ENCODE assay signal across 8 cellular contexts in the genomic region with DNA sequence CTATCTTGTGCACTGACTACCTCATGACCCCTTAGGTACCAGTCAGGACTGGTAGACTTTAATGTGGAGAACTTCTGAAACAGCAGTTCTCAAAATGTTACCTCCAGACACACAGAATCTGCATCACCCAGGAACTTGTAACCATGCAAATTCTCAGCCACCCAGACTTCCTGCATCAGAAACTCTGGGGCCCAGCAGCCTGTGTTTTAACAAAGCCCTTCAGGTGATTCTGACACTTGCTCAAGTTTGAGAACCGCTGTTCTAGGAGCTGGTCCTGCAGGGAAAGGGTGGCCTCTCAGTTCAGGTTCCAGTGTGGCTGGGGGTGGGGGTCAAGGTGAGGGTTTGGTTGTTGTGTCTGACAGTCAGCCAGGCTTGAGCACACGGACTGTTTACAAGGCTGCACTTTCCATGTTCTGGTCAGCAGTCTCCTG. TPM values are rescaled to one million over a fixed set of nuclear protein-coding genes. Genes with fewer than 3 reads are reported as not detected.
A peak's percentile ranks its signal among the peaks of the same experiment; 100 is the strongest.
DNase-seq lines count a peak whose midpoint lies in the region; ATAC-seq and TF ChIP-seq lines count a peak whose summit lies in the region.

No MANE protein-coding gene starts in this region.

- peak overlapping the region; percentile 63 for H3K4me3 ChIP-seq in GM12865 (ENCODE audit: low read depth, low read length)
- peak overlapping the region in 57 of 59 donors; percentile 18 to 99 (median 91) for H3K4me3 ChIP-seq in dorsolateral prefrontal cortex
- H3K4me3 ChIP-seq in SJCRH30, result no peak overlapping the region

- TF ChIP-seq CTCF in GM12865 (IDR thresholded peaks at IDR 0.05; ENCODE audit: insufficient read depth, low read depth, low read length, missing control alignments) (no peak), dorsolateral prefrontal cortex (IDR thresholded peaks at IDR 0.05 in 54 of 56, conservative IDR thresholded peaks at IDR 0.05 in 2 of 56; ENCODE audit: low read depth in 1 of 56, partially characterized antibody in 56 of 56) (no peak)

- DNase-seq in GM12865 (ENCODE audit: low read depth), result peak; percentile 86
- DNase-seq in NAMALWA (ENCODE audit: low spot score), result peak; percentile 72
- DNase-seq in dorsolateral prefrontal cortex, result no peak
- DNase-seq in stimulated activated CD8-positive, alpha-beta memory T cell treated with anti-CD3 and anti-CD28 coated beads, Interleukin-4, amount 100 ng/mL, for 48 hours, result peak; percentile 50
- DNase-seq in cerebellar cortex (ENCODE audit: low spot score), result no peak
- DNase-seq in SJCRH30, result no peak
- no peak for DNase-seq in NOMO-1 treated with dmso at 0.1 percent for 144 hours (lab: John Stamatoyannopoulos, UW; ENCODE audit: unreplicated experiment)

- H3K27ac ChIP-seq in dorsolateral prefrontal cortex, result peak overlapping the region in 16 of 59 donors; percentile 91 to 100 (median 98)
- H3K27ac ChIP-seq in SJCRH30, result no peak overlapping the region

- no peaks in the 10 kb centered on the region for H3K36me3 ChIP-seq in SJCRH30

- H3K4me1 ChIP-seq in SJCRH30, result peaks cover 2% of the 10 kb centered on the region; the same call in 1 of the 2 replicates

- intact Hi-C loops in dorsolateral prefrontal cortex (cut with DNase I), result no loop called here

- peak; percentile 50 for ATAC-seq in GM21528 (IDR thresholded peaks at IDR 0.05; ENCODE audit: low FRiP score, unreplicated experiment)

- no peaks in the 10 kb centered on the region; the same call in 1 of the 2 replicates for H3K9me3 ChIP-seq in SJCRH30 (replicated peaks)

- H3K27me3 ChIP-seq in dorsolateral prefrontal cortex, result no peaks in the 10 kb centered on the region
- no peaks in the 10 kb centered on the region for H3K27me3 ChIP-seq in SJCRH30

RNA-seq across cellular contexts. Expression of gene ZFP62, which starts 28.4 kb away (rescaled TPM):
- total RNA-seq in dorsolateral prefrontal cortex, result 10 to 100 TPM; 22.6 to 53.4 (median 34.2) TPM
- 31.5 and 43.1 TPM in 2 replicates for total RNA-seq in SJCRH30 (2014; rRNA removed; shearing (Covaris generic))

RNA-seq across cellular contexts. Expression of gene MGAT1, which starts 30.0 kb away (rescaled TPM):
- 100 to 1,000 TPM in 4 of 120 experiments, 10 to 100 TPM in 116; 46.5 to 113 (median 70.3) TPM for total RNA-seq in dorsolateral prefrontal cortex
- 85.6 and 88.5 TPM in 2 replicates for total RNA-seq in SJCRH30 (2014; rRNA removed; shearing (Covaris generic))

Comparison
In these comparisons a context has a peak if more than half of its experiments do, and no peak if none do; other contexts are left out.
1. DNase-seq: peak in GM12865 (single experiment), NAMALWA (single experiment) and stimulated activated CD8-positive, alpha-beta memory T cell treated with anti-CD3 and anti-CD28 coated beads, Interleukin-4, amount 100 ng/mL, for 48 hours (single experiment); none in dorsolateral prefrontal cortex (0 of 10), cerebellar cortex (single experiment), SJCRH30 (0 of 2) and NOMO-1 treated with dmso at 0.1 percent for 144 hours (single experiment).